Comparison of ENCODE assay signal across 1 cellular context in the genomic region with DNA sequence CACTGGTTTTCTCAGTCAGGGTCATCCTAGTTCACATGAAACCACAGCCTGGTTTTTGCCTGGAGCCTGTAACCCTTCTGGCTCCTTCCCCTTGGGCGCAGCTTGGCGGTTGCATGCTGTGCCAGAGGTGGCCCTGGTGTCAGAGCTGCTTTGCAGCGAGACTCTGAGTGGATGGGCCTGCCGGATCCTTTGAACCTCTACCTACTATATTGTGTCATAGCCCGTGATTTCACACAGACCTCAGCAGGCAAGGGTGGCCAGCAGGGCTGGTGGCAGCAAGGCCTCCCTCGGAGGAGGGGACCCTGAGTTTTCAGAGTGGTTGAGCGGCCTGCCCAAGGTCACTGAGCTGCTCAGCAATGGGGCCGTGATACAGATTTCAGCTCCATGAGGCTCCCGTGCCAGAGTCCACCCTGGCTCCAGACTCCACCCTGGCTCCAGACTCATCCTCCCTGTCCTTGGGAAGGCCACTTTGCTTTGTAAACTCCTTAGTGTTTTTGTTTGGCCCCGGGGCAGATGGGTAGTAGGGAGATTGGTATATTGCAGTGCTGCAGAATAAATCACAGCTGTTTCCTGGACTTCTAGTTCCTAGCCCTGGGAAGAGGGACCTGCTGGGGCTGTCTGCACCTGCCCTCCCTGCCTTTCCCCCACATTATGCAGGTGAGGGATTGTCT.
TF ChIP-seq lines count a peak whose summit lies in the region.

No MANE protein-coding gene starts in this region.

TF ChIP-seq in HepG2, 621 proteins besides CTCF, POLR2A, EP300 and RAD21 (continued from another document and continues in another):
- TF ChIP-seq, protein P1, sequence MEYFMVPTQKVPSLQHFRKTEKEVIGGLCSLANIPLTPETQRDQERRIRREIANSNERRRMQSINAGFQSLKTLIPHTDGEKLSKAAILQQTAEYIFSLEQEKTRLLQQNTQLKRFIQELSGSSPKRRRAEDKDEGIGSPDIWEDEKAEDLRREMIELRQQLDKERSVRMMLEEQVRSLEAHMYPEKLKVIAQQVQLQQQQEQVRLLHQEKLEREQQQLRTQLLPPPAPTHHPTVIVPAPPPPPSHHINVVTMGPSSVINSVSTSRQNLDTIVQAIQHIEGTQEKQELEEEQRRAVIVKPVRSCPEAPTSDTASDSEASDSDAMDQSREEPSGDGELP (IDR thresholded peaks at IDR 0.05; ENCODE audit: borderline replicate concordance, low read depth) = peak; percentile 7; the same call in 1 of the 2 replicates
- no peak for TF ChIP-seq EZH2 (conservative IDR thresholded peaks at IDR 0.05; ENCODE audit: low read depth, low read length)
- TF ChIP-seq RXRA (CRISPR knock-in tag; IDR thresholded peaks at IDR 0.05) = peak; percentile 44; the same call in 1 of the 2 replicates
- no peak for TF ChIP-seq ZNF33A (CRISPR knock-in tag; IDR thresholded peaks at IDR 0.05; ENCODE audit: borderline replicate concordance)
- TF ChIP-seq, protein P2, sequence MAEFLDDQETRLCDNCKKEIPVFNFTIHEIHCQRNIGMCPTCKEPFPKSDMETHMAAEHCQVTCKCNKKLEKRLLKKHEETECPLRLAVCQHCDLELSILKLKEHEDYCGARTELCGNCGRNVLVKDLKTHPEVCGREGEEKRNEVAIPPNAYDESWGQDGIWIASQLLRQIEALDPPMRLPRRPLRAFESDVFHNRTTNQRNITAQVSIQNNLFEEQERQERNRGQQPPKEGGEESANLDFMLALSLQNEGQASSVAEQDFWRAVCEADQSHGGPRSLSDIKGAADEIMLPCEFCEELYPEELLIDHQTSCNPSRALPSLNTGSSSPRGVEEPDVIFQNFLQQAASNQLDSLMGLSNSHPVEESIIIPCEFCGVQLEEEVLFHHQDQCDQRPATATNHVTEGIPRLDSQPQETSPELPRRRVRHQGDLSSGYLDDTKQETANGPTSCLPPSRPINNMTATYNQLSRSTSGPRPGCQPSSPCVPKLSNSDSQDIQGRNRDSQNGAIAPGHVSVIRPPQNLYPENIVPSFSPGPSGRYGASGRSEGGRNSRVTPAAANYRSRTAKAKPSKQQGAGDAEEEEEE (CRISPR knock-in tag; IDR thresholded peaks at IDR 0.05; ENCODE audit: borderline replicate concordance) = no peak
- TF ChIP-seq PLRG1 (conservative IDR thresholded peaks at IDR 0.05) = no peak
- TF ChIP-seq NR2F6 (IDR thresholded peaks at IDR 0.05) = 0 out of 2 replicates have a peak, but pooled peaks have one; percentile 30
- TF ChIP-seq NR2F6 (CRISPR knock-in tag; IDR thresholded peaks at IDR 0.05) = no peak
- TF ChIP-seq TSC22D2 (CRISPR knock-in tag; IDR thresholded peaks at IDR 0.05; ENCODE audit: borderline replicate concordance) = no peak
- TF ChIP-seq, protein P3, sequence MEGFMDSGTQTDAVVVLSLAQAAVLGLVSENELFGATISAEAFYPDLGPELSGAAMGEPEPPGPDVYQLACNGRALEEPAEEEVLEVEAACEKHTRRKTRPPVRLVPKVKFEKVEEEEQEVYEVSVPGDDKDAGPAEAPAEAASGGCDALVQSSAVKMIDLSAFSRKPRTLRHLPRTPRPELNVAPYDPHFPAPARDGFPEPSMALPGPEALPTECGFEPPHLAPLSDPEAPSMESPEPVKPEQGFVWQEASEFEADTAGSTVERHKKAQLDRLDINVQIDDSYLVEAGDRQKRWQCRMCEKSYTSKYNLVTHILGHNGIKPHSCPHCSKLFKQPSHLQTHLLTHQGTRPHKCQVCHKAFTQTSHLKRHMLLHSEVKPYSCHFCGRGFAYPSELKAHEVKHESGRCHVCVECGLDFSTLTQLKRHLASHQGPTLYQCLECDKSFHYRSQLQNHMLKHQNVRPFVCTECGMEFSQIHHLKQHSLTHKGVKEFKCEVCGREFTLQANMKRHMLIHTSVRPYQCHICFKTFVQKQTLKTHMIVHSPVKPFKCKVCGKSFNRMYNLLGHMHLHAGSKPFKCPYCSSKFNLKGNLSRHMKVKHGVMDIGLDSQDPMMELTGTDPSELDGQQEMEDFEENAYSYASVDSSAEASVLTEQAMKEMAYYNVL (CRISPR knock-in tag; IDR thresholded peaks at IDR 0.05; ENCODE audit: borderline replicate concordance) = no peak
- TF ChIP-seq, protein P4, sequence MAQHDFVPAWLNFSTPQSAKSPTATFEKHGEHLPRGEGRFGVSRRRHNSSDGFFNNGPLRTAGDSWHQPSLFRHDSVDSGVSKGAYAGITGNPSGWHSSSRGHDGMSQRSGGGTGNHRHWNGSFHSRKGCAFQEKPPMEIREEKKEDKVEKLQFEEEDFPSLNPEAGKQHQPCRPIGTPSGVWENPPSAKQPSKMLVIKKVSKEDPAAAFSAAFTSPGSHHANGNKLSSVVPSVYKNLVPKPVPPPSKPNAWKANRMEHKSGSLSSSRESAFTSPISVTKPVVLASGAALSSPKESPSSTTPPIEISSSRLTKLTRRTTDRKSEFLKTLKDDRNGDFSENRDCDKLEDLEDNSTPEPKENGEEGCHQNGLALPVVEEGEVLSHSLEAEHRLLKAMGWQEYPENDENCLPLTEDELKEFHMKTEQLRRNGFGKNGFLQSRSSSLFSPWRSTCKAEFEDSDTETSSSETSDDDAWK (CRISPR knock-in tag; IDR thresholded peaks at IDR 0.05) = no peak
- TF ChIP-seq LCORL (IDR thresholded peaks at IDR 0.05) = no peak
- TF ChIP-seq LCORL (CRISPR knock-in tag; IDR thresholded peaks at IDR 0.05) = 0 out of 2 replicates have a peak, but pooled peaks have one; percentile 42
- TF ChIP-seq, protein P5, sequence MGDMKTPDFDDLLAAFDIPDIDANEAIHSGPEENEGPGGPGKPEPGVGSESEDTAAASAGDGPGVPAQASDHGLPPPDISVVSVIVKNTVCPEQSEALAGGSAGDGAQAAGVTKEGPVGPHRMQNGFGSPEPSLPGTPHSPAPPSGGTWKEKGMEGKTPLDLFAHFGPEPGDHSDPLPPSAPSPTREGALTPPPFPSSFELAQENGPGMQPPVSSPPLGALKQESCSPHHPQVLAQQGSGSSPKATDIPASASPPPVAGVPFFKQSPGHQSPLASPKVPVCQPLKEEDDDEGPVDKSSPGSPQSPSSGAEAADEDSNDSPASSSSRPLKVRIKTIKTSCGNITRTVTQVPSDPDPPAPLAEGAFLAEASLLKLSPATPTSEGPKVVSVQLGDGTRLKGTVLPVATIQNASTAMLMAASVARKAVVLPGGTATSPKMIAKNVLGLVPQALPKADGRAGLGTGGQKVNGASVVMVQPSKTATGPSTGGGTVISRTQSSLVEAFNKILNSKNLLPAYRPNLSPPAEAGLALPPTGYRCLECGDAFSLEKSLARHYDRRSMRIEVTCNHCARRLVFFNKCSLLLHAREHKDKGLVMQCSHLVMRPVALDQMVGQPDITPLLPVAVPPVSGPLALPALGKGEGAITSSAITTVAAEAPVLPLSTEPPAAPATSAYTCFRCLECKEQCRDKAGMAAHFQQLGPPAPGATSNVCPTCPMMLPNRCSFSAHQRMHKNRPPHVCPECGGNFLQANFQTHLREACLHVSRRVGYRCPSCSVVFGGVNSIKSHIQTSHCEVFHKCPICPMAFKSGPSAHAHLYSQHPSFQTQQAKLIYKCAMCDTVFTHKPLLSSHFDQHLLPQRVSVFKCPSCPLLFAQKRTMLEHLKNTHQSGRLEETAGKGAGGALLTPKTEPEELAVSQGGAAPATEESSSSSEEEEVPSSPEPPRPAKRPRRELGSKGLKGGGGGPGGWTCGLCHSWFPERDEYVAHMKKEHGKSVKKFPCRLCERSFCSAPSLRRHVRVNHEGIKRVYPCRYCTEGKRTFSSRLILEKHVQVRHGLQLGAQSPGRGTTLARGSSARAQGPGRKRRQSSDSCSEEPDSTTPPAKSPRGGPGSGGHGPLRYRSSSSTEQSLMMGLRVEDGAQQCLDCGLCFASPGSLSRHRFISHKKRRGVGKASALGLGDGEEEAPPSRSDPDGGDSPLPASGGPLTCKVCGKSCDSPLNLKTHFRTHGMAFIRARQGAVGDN (CRISPR knock-in tag; IDR thresholded peaks at IDR 0.05) = peak; percentile 72
- no peak for TF ChIP-seq ZNF282 (IDR thresholded peaks at IDR 0.05; ENCODE audit: partially characterized antibody)
- TF ChIP-seq, protein P6, sequence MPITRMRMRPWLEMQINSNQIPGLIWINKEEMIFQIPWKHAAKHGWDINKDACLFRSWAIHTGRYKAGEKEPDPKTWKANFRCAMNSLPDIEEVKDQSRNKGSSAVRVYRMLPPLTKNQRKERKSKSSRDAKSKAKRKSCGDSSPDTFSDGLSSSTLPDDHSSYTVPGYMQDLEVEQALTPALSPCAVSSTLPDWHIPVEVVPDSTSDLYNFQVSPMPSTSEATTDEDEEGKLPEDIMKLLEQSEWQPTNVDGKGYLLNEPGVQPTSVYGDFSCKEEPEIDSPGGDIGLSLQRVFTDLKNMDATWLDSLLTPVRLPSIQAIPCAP (CRISPR knock-in tag; IDR thresholded peaks at IDR 0.05; ENCODE audit: low read depth) = no peak
- 0 out of 2 replicates have a peak, but pooled peaks have one; percentile 44 for TF ChIP-seq HNF4A (CRISPR knock-in tag; IDR thresholded peaks at IDR 0.05)
- TF ChIP-seq ZNF773 (CRISPR knock-in tag; IDR thresholded peaks at IDR 0.05; ENCODE audit: borderline replicate concordance) = no peak
- TF ChIP-seq ARNT2 (CRISPR knock-in tag; IDR thresholded peaks at IDR 0.05; ENCODE audit: low read depth) = 0 out of 2 replicates have a peak, but pooled peaks have one; percentile 44
- TF ChIP-seq, protein P7, sequence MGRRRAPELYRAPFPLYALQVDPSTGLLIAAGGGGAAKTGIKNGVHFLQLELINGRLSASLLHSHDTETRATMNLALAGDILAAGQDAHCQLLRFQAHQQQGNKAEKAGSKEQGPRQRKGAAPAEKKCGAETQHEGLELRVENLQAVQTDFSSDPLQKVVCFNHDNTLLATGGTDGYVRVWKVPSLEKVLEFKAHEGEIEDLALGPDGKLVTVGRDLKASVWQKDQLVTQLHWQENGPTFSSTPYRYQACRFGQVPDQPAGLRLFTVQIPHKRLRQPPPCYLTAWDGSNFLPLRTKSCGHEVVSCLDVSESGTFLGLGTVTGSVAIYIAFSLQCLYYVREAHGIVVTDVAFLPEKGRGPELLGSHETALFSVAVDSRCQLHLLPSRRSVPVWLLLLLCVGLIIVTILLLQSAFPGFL (CRISPR knock-in tag; IDR thresholded peaks at IDR 0.05) = no peak
- TF ChIP-seq, protein P8, sequence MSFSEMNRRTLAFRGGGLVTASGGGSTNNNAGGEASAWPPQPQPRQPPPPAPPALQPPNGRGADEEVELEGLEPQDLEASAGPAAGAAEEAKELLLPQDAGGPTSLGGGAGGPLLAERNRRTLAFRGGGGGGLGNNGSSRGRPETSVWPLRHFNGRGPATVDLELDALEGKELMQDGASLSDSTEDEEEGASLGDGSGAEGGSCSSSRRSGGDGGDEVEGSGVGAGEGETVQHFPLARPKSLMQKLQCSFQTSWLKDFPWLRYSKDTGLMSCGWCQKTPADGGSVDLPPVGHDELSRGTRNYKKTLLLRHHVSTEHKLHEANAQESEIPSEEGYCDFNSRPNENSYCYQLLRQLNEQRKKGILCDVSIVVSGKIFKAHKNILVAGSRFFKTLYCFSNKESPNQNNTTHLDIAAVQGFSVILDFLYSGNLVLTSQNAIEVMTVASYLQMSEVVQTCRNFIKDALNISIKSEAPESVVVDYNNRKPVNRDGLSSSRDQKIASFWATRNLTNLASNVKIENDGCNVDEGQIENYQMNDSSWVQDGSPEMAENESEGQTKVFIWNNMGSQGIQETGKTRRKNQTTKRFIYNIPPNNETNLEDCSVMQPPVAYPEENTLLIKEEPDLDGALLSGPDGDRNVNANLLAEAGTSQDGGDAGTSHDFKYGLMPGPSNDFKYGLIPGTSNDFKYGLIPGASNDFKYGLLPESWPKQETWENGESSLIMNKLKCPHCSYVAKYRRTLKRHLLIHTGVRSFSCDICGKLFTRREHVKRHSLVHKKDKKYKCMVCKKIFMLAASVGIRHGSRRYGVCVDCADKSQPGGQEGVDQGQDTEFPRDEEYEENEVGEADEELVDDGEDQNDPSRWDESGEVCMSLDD (CRISPR knock-in tag; IDR thresholded peaks at IDR 0.05; ENCODE audit: borderline replicate concordance) = no peak
- 0 out of 2 replicates have a peak, but pooled peaks have one; percentile 20 for TF ChIP-seq ZNF629 (CRISPR knock-in tag; conservative IDR thresholded peaks at IDR 0.05)
- peak; percentile 43; the same call in 1 of the 2 replicates for TF ChIP-seq SALL1 (CRISPR knock-in tag; IDR thresholded peaks at IDR 0.05)
- TF ChIP-seq TCF7 (IDR thresholded peaks at IDR 0.05; ENCODE audit: low read depth) = peak; percentile 41; the same call in 1 of the 2 replicates
- no peak for TF ChIP-seq FOXK2 (IDR thresholded peaks at IDR 0.05)
- no peak for TF ChIP-seq TOPORS (CRISPR knock-in tag; IDR thresholded peaks at IDR 0.05)
- 0 out of 2 replicates have a peak, but pooled peaks have one; percentile 21 for TF ChIP-seq ZNF263 (CRISPR knock-in tag; IDR thresholded peaks at IDR 0.05)
- TF ChIP-seq NRL (CRISPR knock-in tag; IDR thresholded peaks at IDR 0.05; ENCODE audit: borderline replicate concordance) = 0 out of 2 replicates have a peak, but pooled peaks have one; percentile 37
- TF ChIP-seq GATAD2A (CRISPR knock-in tag; IDR thresholded peaks at IDR 0.05) = peak; percentile 64
- TF ChIP-seq ZFY (CRISPR knock-in tag; IDR thresholded peaks at IDR 0.05) = peak; percentile 17; the same call in 1 of the 2 replicates
- TF ChIP-seq, protein P9, sequence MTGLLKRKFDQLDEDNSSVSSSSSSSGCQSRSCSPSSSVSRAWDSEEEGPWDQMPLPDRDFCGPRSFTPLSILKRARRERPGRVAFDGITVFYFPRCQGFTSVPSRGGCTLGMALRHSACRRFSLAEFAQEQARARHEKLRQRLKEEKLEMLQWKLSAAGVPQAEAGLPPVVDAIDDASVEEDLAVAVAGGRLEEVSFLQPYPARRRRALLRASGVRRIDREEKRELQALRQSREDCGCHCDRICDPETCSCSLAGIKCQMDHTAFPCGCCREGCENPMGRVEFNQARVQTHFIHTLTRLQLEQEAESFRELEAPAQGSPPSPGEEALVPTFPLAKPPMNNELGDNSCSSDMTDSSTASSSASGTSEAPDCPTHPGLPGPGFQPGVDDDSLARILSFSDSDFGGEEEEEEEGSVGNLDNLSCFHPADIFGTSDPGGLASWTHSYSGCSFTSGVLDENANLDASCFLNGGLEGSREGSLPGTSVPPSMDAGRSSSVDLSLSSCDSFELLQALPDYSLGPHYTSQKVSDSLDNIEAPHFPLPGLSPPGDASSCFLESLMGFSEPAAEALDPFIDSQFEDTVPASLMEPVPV (CRISPR knock-in tag; IDR thresholded peaks at IDR 0.05) = no peak
- no peak for TF ChIP-seq POLR2AphosphoS5 (IDR thresholded peaks at IDR 0.05; ENCODE audit: low read depth, low read length)
- TF ChIP-seq SAFB2 (CRISPR knock-in tag; IDR thresholded peaks at IDR 0.05; ENCODE audit: borderline replicate concordance, low read depth) = no peak
- TF ChIP-seq, protein P10, sequence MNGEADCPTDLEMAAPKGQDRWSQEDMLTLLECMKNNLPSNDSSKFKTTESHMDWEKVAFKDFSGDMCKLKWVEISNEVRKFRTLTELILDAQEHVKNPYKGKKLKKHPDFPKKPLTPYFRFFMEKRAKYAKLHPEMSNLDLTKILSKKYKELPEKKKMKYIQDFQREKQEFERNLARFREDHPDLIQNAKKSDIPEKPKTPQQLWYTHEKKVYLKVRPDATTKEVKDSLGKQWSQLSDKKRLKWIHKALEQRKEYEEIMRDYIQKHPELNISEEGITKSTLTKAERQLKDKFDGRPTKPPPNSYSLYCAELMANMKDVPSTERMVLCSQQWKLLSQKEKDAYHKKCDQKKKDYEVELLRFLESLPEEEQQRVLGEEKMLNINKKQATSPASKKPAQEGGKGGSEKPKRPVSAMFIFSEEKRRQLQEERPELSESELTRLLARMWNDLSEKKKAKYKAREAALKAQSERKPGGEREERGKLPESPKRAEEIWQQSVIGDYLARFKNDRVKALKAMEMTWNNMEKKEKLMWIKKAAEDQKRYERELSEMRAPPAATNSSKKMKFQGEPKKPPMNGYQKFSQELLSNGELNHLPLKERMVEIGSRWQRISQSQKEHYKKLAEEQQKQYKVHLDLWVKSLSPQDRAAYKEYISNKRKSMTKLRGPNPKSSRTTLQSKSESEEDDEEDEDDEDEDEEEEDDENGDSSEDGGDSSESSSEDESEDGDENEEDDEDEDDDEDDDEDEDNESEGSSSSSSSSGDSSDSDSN (CRISPR knock-in tag; IDR thresholded peaks at IDR 0.05) = peak; percentile 62
- TF ChIP-seq KMT2B (CRISPR knock-in tag; IDR thresholded peaks at IDR 0.05) = no peak
- no peak for TF ChIP-seq NCOR1 (IDR thresholded peaks at IDR 0.05; ENCODE audit: borderline replicate concordance, low read length)
- 0 out of 2 replicates have a peak, but pooled peaks have one; percentile 48 for TF ChIP-seq ZNF605 (CRISPR knock-in tag; IDR thresholded peaks at IDR 0.05)
- TF ChIP-seq RORA (CRISPR knock-in tag; IDR thresholded peaks at IDR 0.05) = no peak
